20 cellular contexts compared by ENCODE assay signal in the genomic region with DNA sequence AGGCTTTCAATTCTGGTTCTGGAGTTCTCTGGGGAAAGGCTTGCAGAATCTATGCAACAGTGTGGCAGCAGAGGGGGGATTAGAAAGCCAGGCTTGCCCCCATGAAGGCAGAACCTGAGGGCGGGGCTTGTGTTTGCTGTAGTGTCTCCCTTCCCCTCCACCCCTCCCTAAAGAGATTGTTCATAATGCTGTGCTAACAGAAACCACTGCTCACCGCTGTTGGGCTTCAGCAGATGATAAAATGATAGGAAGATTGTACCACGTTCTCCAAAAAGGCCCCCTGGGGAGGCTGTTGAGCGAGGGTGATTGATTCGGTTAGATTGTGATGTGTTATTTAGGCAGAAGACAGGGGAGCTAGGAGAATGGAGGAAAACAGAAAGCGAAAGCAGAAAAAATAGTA.
DNase-seq lines count a peak whose midpoint lies in the region; TF ChIP-seq lines count a peak whose summit lies in the region.
"Had no signal": no experiment of that assay in that cellular context is flagged by ENCODE, and none has a peak within 500 bp of the region (broad histone marks: within the 10 kb centered on the region; RNA-seq: fewer than 3 reads in every experiment).

No MANE protein-coding gene starts in this region.

- no peaks in the 10 kb centered on the region for H3K36me3 Mint-ChIP-seq in nephron (ENCODE audit: low read depth)

- H3K4me1 Mint-ChIP-seq in nephron: peaks cover 41% of the 10 kb centered on the region
- H3K4me1 Mint-ChIP-seq: activated CD4-positive, alpha-beta T cell treated with anti-CD3 and anti-CD28 coated beads for 36 hours had no signal

- no peaks in the 10 kb centered on the region for H3K9me3 Mint-ChIP-seq in nephron
- H3K9me3 Mint-ChIP-seq: activated naive CD4-positive, alpha-beta T cell treated with anti-CD3 and anti-CD28 coated beads for 36 hours had no signal

- no peak overlapping the region for H3K4me3 Mint-ChIP-seq in nephron
- H3K4me3 Mint-ChIP-seq: activated CD4-positive, alpha-beta T cell treated with anti-CD3 and anti-CD28 coated beads for 36 hours; activated naive CD4-positive, alpha-beta T cell treated with anti-CD3 and anti-CD28 coated beads for 36 hours; activated T-cell treated with anti-CD3 and anti-CD28 coated beads, Interleukin-2, amount 50 U/mL, for 72 hours had no signal

- peak overlapping the region in 2 of 3 experiments; percentile 11 to 53 for H3K27ac Mint-ChIP-seq in nephron
- H3K27ac Mint-ChIP-seq: activated CD4-positive, alpha-beta T cell treated with anti-CD3 and anti-CD28 coated beads for 36 hours; activated naive CD4-positive, alpha-beta T cell treated with anti-CD3 and anti-CD28 coated beads for 36 hours; activated T-cell treated with anti-CD3 and anti-CD28 coated beads, Interleukin-2, amount 50 U/mL, for 72 hours had no signal

- peaks cover 4% of the 10 kb centered on the region for H3K27me3 Mint-ChIP-seq in nephron (ENCODE audit: low read depth)

- no peak for TF ChIP-seq CTCF in nephron (IDR thresholded peaks at IDR 0.05; ENCODE audit: unreplicated experiment in 3 of 3)

- DNase-seq in NCI-H345 (lab: John Stamatoyannopoulos, UW): peak; percentile 17
- DNase-seq in NCI-H345 treated with DMSO at 0.1 percent for 48 hours (lab: John Stamatoyannopoulos, UW; ENCODE audit: unreplicated experiment): no peak
- DNase-seq in Daoy (ENCODE audit: low read depth): peak; percentile 3
- DNase-seq in NCI-H82 (lab: John Stamatoyannopoulos, UW): peak; percentile 79
- no peak for DNase-seq in activated T-cell treated with anti-CD3 and anti-CD28 coated beads, Interleukin-2, amount 50 U/mL, for 1 hour
- no peak for DNase-seq in NK-92 (lab: John Stamatoyannopoulos, UW; ENCODE audit: unreplicated experiment)
- DNase-seq in NCI-H510A (lab: John Stamatoyannopoulos, UW): no peak
- DNase-seq: activated CD4-positive, alpha-beta T cell treated with anti-CD3 and anti-CD28 coated beads for 36 hours; activated naive CD4-positive, alpha-beta T cell treated with anti-CD3 and anti-CD28 coated beads for 36 hours; activated T-cell treated with anti-CD3 and anti-CD28 coated beads, Interleukin-2, amount 50 U/mL, for 72 hours; amygdala; GF-D8; hypothalamus; left lung; mesenchymal stem cell; NCI-H524 treated with DMSO at 0.1 percent for 48 hours; nucleus accumbens; stimulated activated naive CD4-positive, alpha-beta T cell; uterus had no signal

Comparison
In these comparisons a context has a peak if more than half of its experiments do, and no peak if none do; other contexts are left out.
1. DNase-seq: peak in NCI-H345 (single experiment), Daoy (single experiment) and NCI-H82 (single experiment); none in NCI-H345 treated with DMSO at 0.1 percent for 48 hours (single experiment), activated T-cell treated with anti-CD3 and anti-CD28 coated beads, Interleukin-2, amount 50 U/mL, for 1 hour (single experiment), NK-92 (single experiment) and NCI-H510A (single experiment).